Comparison of ENCODE assay signal across 8 cellular contexts in genomic region chr5:57298295-57298984, GRCh38.
A peak's percentile ranks its signal among the peaks of the same experiment; 100 is the strongest.
DNase-seq lines count a peak whose midpoint lies in the region; ATAC-seq and TF ChIP-seq lines count a peak whose summit lies in the region.

No MANE protein-coding gene starts in this region.

- DNase-seq in DND-41 (peak; percentile 81), H9 (peak; percentile 76), NCI-H1092 (lab: John Stamatoyannopoulos, UW) (peak; percentile 43), SW 1271 (lab: John Stamatoyannopoulos, UW) (peak; percentile 52 to 88), cardiac septum (ENCODE audit: low spot score) (peak; percentile 82), psoas muscle (peak; percentile 61 to 79), aorta (peak; percentile 85 to 86)
- peak; percentile 63 for DNase-seq in activated naive CD8-positive, alpha-beta T cell treated with anti-CD3 and anti-CD28 coated beads, Interleukin-2, amount 50 U/mL, for 16 hours (ENCODE audit: low read depth, low spot score)

- H3K9ac ChIP-seq in DND-41 (ENCODE audit: low read depth, low read length) (no peak overlapping the region), H9 (ENCODE audit: extremely low read depth, insufficient read length, low read length) (no peak overlapping the region)

- no peak overlapping the region for H4K5ac ChIP-seq in H9 (ENCODE audit: insufficient read length, low read depth, low read length)

- intact Hi-C loops in cardiac septum (cut with DNase I) (loop anchor here (1.0 to 5.0 kb wide), 5 partner anchors 199 to 1162 kb away; partner anchors contain the start of gene PLK2), psoas muscle (cut with DNase I) (loop anchor here (2.0 to 10.0 kb wide), 7 partner anchors 139 to 1164 kb away; partner anchors contain the start of gene PLK2 (in 1 of the 2)), aorta (cut with DNase I) (loop anchor here (1.0 to 10.0 kb wide), 3 partner anchors 479 to 1164 kb away; no protein-coding TSS in a partner anchor)

- H3K27me3 Mint-ChIP-seq in H9 (ENCODE audit: low read depth), result no peaks in the 10 kb centered on the region; the same call in 1 of the 2 replicates

- H3K9me3 ChIP-seq in DND-41 (ENCODE audit: insufficient read depth, low read length, severe bottlenecking) (no peaks in the 10 kb centered on the region), H9 (ENCODE audit: control insufficient read depth, low read depth, low read length) (no peaks in the 10 kb centered on the region), psoas muscle (no peaks in the 10 kb centered on the region), aorta (ENCODE audit: control insufficient read depth, low read length) (no peaks in the 10 kb centered on the region)

- H3K36me3 ChIP-seq in DND-41 (ENCODE audit: insufficient read depth, low read length) (no peaks in the 10 kb centered on the region), psoas muscle (ENCODE audit: insufficient read depth in 1 of 2, low read depth in 1 of 2) (no peaks in the 10 kb centered on the region), aorta (ENCODE audit: control insufficient read depth in 1 of 2, insufficient read depth in 2 of 2, low read length in 1 of 2) (no peaks in the 10 kb centered on the region)

- no peaks in the 10 kb centered on the region for H3K79me1 ChIP-seq in H9 (ENCODE audit: insufficient read depth, low read depth, low read length, poor library complexity, severe bottlenecking)

- H3K4me3 ChIP-seq in DND-41 (ENCODE audit: low read depth in 1 of 2, low read length in 2 of 2) (no peak overlapping the region), psoas muscle (no peak overlapping the region), aorta (ENCODE audit: low read length in 2 of 2) (no peak overlapping the region)

- H3K27ac ChIP-seq in DND-41 (ENCODE audit: low read length) (peak overlapping the region; percentile 55), H9 (ENCODE audit: insufficient read length, low read depth, low read length) (no peak overlapping the region), psoas muscle (no peak overlapping the region), aorta (ENCODE audit: low read depth in 1 of 2, low read length in 2 of 2) (peak overlapping the region in 1 of 2 donors; percentile 30)

- H4K8ac ChIP-seq in H9 (replicated peaks; ENCODE audit: insufficient read length, low read depth, low read length), result no peak overlapping the region

- H3K4me1 ChIP-seq in DND-41 (ENCODE audit: insufficient read depth, low read length) (peaks cover 43% of the 10 kb centered on the region), H9 (ENCODE audit: insufficient read depth, low read length) (no peaks in the 10 kb centered on the region), psoas muscle (no peaks in the 10 kb centered on the region), aorta (ENCODE audit: control insufficient read depth in 1 of 2, insufficient read depth in 2 of 2, low read length in 2 of 2) (peaks cover 0 to 3% of the 10 kb centered on the region in 2 donors)

- no peaks in the 10 kb centered on the region for H3K23me2 ChIP-seq in H9 (ENCODE audit: insufficient read length, low read depth, low read length, poor library complexity, severe bottlenecking)

- no peak overlapping the region for H3K18ac ChIP-seq in H9 (ENCODE audit: insufficient read length, low read depth, low read length)

- no peak overlapping the region for H3T11ph ChIP-seq in H9 (ENCODE audit: low read length)

- H4K20me1 ChIP-seq in DND-41 (ENCODE audit: insufficient read depth, low read length), result no peaks in the 10 kb centered on the region
- no peaks in the 10 kb centered on the region for H4K20me1 ChIP-seq in H9 (ENCODE audit: control insufficient read depth, insufficient read depth, insufficient read length)

- H3K4me3 Mint-ChIP-seq in H9, result no peak overlapping the region

- no peak overlapping the region for H2AK5ac ChIP-seq in H9 (ENCODE audit: insufficient read length, low read length)

- no peak overlapping the region for H2BK15ac ChIP-seq in H9 (ENCODE audit: low read depth, low read length)

- ATAC-seq in DND-41 (ENCODE audit: insufficient read depth, low read depth) (peak; percentile 66), psoas muscle (peak; percentile 86 to 97 (median 92)), aorta (ENCODE audit: low FRiP score) (peak; percentile 93)

- no peaks in the 10 kb centered on the region for H3K79me2 ChIP-seq in DND-41 (ENCODE audit: insufficient read depth, low read length)
- H3K79me2 ChIP-seq in H9 (ENCODE audit: insufficient read depth, low read length), result no peaks in the 10 kb centered on the region

- H3K4me2 ChIP-seq in DND-41 (ENCODE audit: insufficient read depth, low read length) (peak overlapping the region; percentile 13), H9 (ENCODE audit: insufficient read depth, insufficient read length, low read length) (no peak overlapping the region)

- no peaks in the 10 kb centered on the region for H3K36me3 Mint-ChIP-seq in H9 (ENCODE audit: insufficient read depth in 1 of 3, low read depth in 3 of 3)

- no peak overlapping the region for H3K14ac ChIP-seq in H9 (ENCODE audit: insufficient read depth, low read length)

- peak overlapping the region; percentile 24; the same call in 1 of the 2 replicates for H2AFZ ChIP-seq in DND-41 (ENCODE audit: low read depth, low read length)
- H2AFZ ChIP-seq in H9 (ENCODE audit: low read length), result no peak overlapping the region

- no peak overlapping the region for H4K91ac ChIP-seq in H9 (ENCODE audit: insufficient read length, low read depth, low read length)

- H3K9me3 Mint-ChIP-seq in H9, result no peaks in the 10 kb centered on the region; a peak in 1 of 5 replicates

- H2BK5ac ChIP-seq in H9 (ENCODE audit: insufficient read length, low read length), result no peak overlapping the region

- no peak overlapping the region for H3K23ac ChIP-seq in H9 (ENCODE audit: insufficient read length, low read depth, low read length)

- H3K56ac ChIP-seq in H9 (ENCODE audit: insufficient read length, low read depth, low read length), result no peak overlapping the region

- H3K4ac ChIP-seq in H9 (ENCODE audit: low read depth, low read length), result no peak overlapping the region

- no peak overlapping the region for H2BK20ac ChIP-seq in H9 (ENCODE audit: low read depth, low read length, poor library complexity, severe bottlenecking)

- WGBS in H9 (ENCODE audit: extremely low coverage, insufficient read length, low lambda C conversion rate), result no CpG with 5 or more reads among the region's 6 CpGs
- WGBS in psoas muscle, 3 donors, result 14 to 18% (median 17%) methylated on average over 6 of the region's 6 CpGs
- 5 to 7% methylated on average over 6 of the region's 6 CpGs for whole genome bisulfite sequencing in aorta, 2 donors

- peaks cover 22 to 32% of the 10 kb centered on the region in 2 experiments for H3K4me1 Mint-ChIP-seq in H9

- H3K27ac Mint-ChIP-seq in H9, result no peak overlapping the region

- no peak overlapping the region for H2BK120ac ChIP-seq in H9 (ENCODE audit: low read depth, low read length, poor library complexity, severe bottlenecking)

- TF ChIP-seq CTCF in DND-41 (IDR thresholded peaks at IDR 0.05; ENCODE audit: borderline replicate concordance, extremely low read depth, low read length, poor library complexity, severe bottlenecking) (peak; percentile 87), H9 (conservative IDR thresholded peaks at IDR 0.05) (peak; percentile 80), psoas muscle (IDR thresholded peaks at IDR 0.05) (peak; percentile 87)

- H2BK12ac ChIP-seq in H9 (ENCODE audit: insufficient read length, low read depth, low read length), result no peak overlapping the region

- H3K27me3 ChIP-seq in DND-41 (ENCODE audit: insufficient read depth, low read length, poor library complexity) (no peaks in the 10 kb centered on the region), H9 (ENCODE audit: insufficient read depth, low read length) (no peaks in the 10 kb centered on the region), psoas muscle (ENCODE audit: insufficient read depth in 3 of 3, low read length in 2 of 3) (no peaks in the 10 kb centered on the region), aorta (ENCODE audit: control insufficient read depth in 1 of 2, insufficient read depth in 2 of 2, low read length in 1 of 2) (no peaks in the 10 kb centered on the region)
